ENCODE assay signal across 1 cellular context in the genomic region with DNA sequence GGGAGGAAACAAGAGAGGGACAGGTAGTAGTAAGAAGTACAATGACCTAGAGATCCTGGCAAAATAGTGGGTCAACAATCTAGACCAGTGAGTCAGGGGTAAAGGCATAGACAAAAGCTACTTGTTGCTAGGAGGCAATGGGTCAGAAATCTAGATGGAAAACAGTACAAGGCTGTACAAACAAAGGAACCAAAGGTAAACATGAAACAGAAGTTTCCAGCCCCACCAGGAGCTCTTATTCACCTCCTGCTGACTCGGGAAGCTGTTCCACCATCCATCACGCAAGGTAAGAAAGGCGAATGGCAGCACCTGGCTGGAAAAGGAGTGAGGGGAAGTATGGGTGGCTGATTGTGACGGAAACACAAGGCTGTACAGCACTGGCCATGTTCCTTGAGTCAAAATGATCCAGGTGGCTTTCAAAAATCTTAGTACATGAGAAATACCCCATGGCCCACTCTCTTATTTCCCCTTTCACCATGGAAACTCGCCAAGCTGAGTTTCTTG.
TF ChIP-seq lines count a peak whose summit lies in the region.

No MANE protein-coding gene starts in this region.

TF ChIP-seq in GM23338, 12 proteins besides CTCF, POLR2A, EP300 and RAD21 (continued from another document):
- no peak for TF ChIP-seq ZNF462 (CRISPR knock-in tag; IDR thresholded peaks at IDR 0.05)
- TF ChIP-seq EZH2phosphoT487 (IDR thresholded peaks at IDR 0.05; ENCODE audit: unreplicated experiment) = no peak
- TF ChIP-seq EZH2 (IDR thresholded peaks at IDR 0.05; ENCODE audit: low read depth, unreplicated experiment) = no peak
- no peak for TF ChIP-seq CREB1 (CRISPR knock-in tag; IDR thresholded peaks at IDR 0.05; ENCODE audit: low read depth)
- TF ChIP-seq, protein P1, sequence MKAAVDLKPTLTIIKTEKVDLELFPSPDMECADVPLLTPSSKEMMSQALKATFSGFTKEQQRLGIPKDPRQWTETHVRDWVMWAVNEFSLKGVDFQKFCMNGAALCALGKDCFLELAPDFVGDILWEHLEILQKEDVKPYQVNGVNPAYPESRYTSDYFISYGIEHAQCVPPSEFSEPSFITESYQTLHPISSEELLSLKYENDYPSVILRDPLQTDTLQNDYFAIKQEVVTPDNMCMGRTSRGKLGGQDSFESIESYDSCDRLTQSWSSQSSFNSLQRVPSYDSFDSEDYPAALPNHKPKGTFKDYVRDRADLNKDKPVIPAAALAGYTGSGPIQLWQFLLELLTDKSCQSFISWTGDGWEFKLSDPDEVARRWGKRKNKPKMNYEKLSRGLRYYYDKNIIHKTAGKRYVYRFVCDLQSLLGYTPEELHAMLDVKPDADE (IDR thresholded peaks at IDR 0.05) = no peak
- no peak for TF ChIP-seq POLR2AphosphoS5 (IDR thresholded peaks at IDR 0.05; ENCODE audit: low read depth)
- TF ChIP-seq JUNB (IDR thresholded peaks at IDR 0.05; ENCODE audit: unreplicated experiment) = no peak
- TF ChIP-seq, protein P2, sequence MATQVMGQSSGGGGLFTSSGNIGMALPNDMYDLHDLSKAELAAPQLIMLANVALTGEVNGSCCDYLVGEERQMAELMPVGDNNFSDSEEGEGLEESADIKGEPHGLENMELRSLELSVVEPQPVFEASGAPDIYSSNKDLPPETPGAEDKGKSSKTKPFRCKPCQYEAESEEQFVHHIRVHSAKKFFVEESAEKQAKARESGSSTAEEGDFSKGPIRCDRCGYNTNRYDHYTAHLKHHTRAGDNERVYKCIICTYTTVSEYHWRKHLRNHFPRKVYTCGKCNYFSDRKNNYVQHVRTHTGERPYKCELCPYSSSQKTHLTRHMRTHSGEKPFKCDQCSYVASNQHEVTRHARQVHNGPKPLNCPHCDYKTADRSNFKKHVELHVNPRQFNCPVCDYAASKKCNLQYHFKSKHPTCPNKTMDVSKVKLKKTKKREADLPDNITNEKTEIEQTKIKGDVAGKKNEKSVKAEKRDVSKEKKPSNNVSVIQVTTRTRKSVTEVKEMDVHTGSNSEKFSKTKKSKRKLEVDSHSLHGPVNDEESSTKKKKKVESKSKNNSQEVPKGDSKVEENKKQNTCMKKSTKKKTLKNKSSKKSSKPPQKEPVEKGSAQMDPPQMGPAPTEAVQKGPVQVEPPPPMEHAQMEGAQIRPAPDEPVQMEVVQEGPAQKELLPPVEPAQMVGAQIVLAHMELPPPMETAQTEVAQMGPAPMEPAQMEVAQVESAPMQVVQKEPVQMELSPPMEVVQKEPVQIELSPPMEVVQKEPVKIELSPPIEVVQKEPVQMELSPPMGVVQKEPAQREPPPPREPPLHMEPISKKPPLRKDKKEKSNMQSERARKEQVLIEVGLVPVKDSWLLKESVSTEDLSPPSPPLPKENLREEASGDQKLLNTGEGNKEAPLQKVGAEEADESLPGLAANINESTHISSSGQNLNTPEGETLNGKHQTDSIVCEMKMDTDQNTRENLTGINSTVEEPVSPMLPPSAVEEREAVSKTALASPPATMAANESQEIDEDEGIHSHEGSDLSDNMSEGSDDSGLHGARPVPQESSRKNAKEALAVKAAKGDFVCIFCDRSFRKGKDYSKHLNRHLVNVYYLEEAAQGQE (IDR thresholded peaks at IDR 0.05; ENCODE audit: unreplicated experiment) = no peak
- TF ChIP-seq ZNF114 (CRISPR knock-in tag; IDR thresholded peaks at IDR 0.05) = no peak
- no peak for TF ChIP-seq NANOG (IDR thresholded peaks at IDR 0.05; ENCODE audit: borderline replicate concordance)
- TF ChIP-seq STAT1 (IDR thresholded peaks at IDR 0.05; ENCODE audit: unreplicated experiment) = no peak
